Comparison of ENCODE assay signal across 8 cellular contexts in the genomic region with DNA sequence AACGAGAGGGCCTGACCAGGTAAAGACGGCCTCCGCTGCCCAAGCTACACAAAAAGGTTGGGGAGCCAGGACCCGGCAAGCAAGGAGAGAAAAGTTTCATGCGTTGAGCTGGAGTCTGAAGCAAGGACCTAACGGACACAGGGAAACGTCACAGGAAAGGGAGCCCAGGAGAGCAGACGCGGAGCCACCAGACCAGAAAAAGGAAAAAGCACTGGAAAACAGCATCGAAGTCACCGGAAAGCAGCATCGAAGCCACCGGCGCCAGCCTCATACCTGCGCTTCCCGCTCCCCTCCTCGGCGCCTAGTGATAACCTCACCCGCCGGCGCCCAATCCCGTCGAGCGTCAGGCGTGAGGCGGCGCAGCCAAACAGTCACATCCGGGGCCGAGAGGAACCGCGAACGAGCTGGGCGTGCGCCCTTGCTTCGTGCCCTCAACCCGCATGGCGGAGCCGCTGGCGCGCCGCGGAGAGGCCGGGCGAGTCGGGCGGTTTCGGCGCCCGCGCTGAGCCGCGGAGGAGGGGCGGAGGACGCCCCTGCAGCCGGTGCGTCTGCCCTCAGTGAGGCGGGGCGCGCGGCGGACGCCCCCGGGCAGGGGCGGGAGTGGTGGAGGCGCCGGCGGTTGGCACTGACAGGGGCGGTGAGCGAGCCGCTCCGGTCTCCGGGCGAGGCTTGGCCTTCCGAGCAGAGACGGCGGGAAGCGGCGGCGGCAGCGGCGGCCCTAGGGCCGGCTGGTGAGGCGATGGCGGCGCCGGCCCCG. TPM values are rescaled to one million over a fixed set of nuclear protein-coding genes. Genes with fewer than 3 reads are reported as not detected.
DNase-seq lines count a peak whose midpoint lies in the region; ATAC-seq, FAIRE-seq and TF ChIP-seq lines count a peak whose summit lies in the region.

A gene with protein sequence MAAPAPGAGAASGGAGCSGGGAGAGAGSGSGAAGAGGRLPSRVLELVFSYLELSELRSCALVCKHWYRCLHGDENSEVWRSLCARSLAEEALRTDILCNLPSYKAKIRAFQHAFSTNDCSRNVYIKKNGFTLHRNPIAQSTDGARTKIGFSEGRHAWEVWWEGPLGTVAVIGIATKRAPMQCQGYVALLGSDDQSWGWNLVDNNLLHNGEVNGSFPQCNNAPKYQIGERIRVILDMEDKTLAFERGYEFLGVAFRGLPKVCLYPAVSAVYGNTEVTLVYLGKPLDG (plus strand): TSS at position 415 of the 757 bp plus-strand sequence. CDS start 325 bp downstream, at position 740.
A gene (minus strand): TSS at position 309 of the 757 bp plus-strand sequence. CDS start 7,079 bp downstream, outside the sequence.

- peaks cover 33% of the 10 kb centered on the region for H3K4me1 ChIP-seq in DOHH2 (ENCODE audit: control insufficient read depth, low read length)
- peaks cover 13% of the 10 kb centered on the region for H3K4me1 ChIP-seq in GM23248 (ENCODE audit: insufficient read depth)
- peaks cover 42% of the 10 kb centered on the region for H3K4me1 ChIP-seq in Karpas-422 (ENCODE audit: low read length)
- peaks cover 29 to 59% (median 37%) of the 10 kb centered on the region in 4 donors for H3K4me1 ChIP-seq in esophagus muscularis mucosa
- H3K4me1 ChIP-seq in muscle layer of duodenum (ENCODE audit: control insufficient read depth in 1 of 2, insufficient read depth in 2 of 2, low read length in 2 of 2), result peaks cover 6 to 24% of the 10 kb centered on the region in 2 donors

- TF ChIP-seq CTCF in DOHH2 (IDR thresholded peaks at IDR 0.05; ENCODE audit: low read depth, low read length, poor library complexity, severe bottlenecking) (peak; percentile 4), esophagus muscularis mucosa (IDR thresholded peaks at IDR 0.05) (peak in 1 of 3 experiments; percentile 9)

- H3K27ac Mint-ChIP-seq in activated T-cell treated with anti-CD3 and anti-CD28 coated beads, Interleukin-2, amount 50 U/mL, for 72 hours, result peak within 1 kb of the TSS; percentile 93

- peaks cover 5% of the 10 kb centered on the region in 2 donors for H3K36me3 Mint-ChIP-seq in activated T-cell treated with anti-CD3 and anti-CD28 coated beads, Interleukin-2, amount 50 U/mL, for 72 hours (ENCODE audit: insufficient read depth in 2 of 2)

- peak; percentile 95 for ATAC-seq in activated T-cell treated with anti-CD3 and anti-CD28 coated beads, Interleukin-2, amount 50 U/mL, for 72 hours (replicated peaks in 1 of 2)

- H3F3A ChIP-seq in DOHH2 (ENCODE audit: control insufficient read depth, insufficient read depth), result peaks cover 4% of the 10 kb centered on the region; the same call in 1 of the 2 replicates
- peaks cover 16% of the 10 kb centered on the region; the same call in 1 of the 2 replicates for H3F3A ChIP-seq in GM23248 (ENCODE audit: insufficient read depth)

- intact Hi-C loops in esophagus muscularis mucosa (cut with DNase I), result loop anchor here (5.0 kb wide), 1 partner anchor 374 kb away; a partner anchor contains a TSS

- H3K4me3 ChIP-seq in DOHH2 (ENCODE audit: low read length), result peak within 1 kb of the TSS; percentile 80
- peak within 1 kb of the TSS; percentile 98 for H3K4me3 ChIP-seq in GM23248
- peak within 1 kb of the TSS; percentile 87 for H3K4me3 ChIP-seq in Karpas-422 (ENCODE audit: low read length)
- peak within 1 kb of the TSS; percentile 92 to 96 (median 93) for H3K4me3 ChIP-seq in esophagus muscularis mucosa
- H3K4me3 ChIP-seq in muscle layer of duodenum (ENCODE audit: low read depth in 1 of 2, low read length in 2 of 2), result peak within 1 kb of the TSS; percentile 88 to 100

- peak; percentile 25 for FAIRE-seq in RCC 7860 (lab: Jason Lieb, UNC)

- H3K4me2 ChIP-seq in DOHH2 (ENCODE audit: low read length) (peak within 1 kb of the TSS; percentile 77), GM23248 (ENCODE audit: unreplicated experiment) (peak within 1 kb of the TSS; percentile 84), Karpas-422 (ENCODE audit: low read depth, low read length, poor library complexity, severe bottlenecking) (peak within 1 kb of the TSS; percentile 94)

- peak; percentile 75 for TF ChIP-seq POLR2A in esophagus muscularis mucosa (IDR thresholded peaks at IDR 0.05; ENCODE audit: low read depth)

- peak; percentile 99 for DNase-seq in GM23248
- peak; percentile 100 for DNase-seq in Karpas-422
- peak; percentile 86 for DNase-seq in RCC 7860 (ENCODE audit: low spot score)
- DNase-seq in activated T-cell treated with anti-CD3 and anti-CD28 coated beads, Interleukin-2, amount 50 U/mL, for 72 hours, result peak; percentile 96
- DNase-seq in esophagus muscularis mucosa (ENCODE audit: extremely low spot score), result peak; percentile 98
- peak; percentile 87 for DNase-seq in stimulated activated CD8-positive, alpha-beta memory T cell treated with anti-CD3 and anti-CD28 coated beads, Interleukin-7, amount 100 ng/mL, for 24 hours (ENCODE audit: low read depth)

- peaks cover 70% of the 10 kb centered on the region for H3K79me2 ChIP-seq in DOHH2 (ENCODE audit: control insufficient read depth, low read length)
- peaks cover 76% of the 10 kb centered on the region for H3K79me2 ChIP-seq in GM23248 (ENCODE audit: insufficient read depth)
- peaks cover 78% of the 10 kb centered on the region for H3K79me2 ChIP-seq in Karpas-422 (ENCODE audit: low read length)

- in situ Hi-C loops in GM23248 (cut with MboI), result no loop called here

- peak; percentile 18 for TF ChIP-seq EP300 in esophagus muscularis mucosa (IDR thresholded peaks at IDR 0.05)

- H3K27me3 Mint-ChIP-seq in activated T-cell treated with anti-CD3 and anti-CD28 coated beads, Interleukin-2, amount 50 U/mL, for 72 hours (ENCODE audit: low read depth), result no peaks in the 10 kb centered on the region

- peaks cover 49% of the 10 kb centered on the region for H3K4me1 Mint-ChIP-seq in activated T-cell treated with anti-CD3 and anti-CD28 coated beads, Interleukin-2, amount 50 U/mL, for 72 hours (ENCODE audit: low read depth)

- peaks cover 13% of the 10 kb centered on the region for H3K36me3 ChIP-seq in DOHH2 (ENCODE audit: control insufficient read depth, low read length)
- no peaks in the 10 kb centered on the region for H3K36me3 ChIP-seq in GM23248 (ENCODE audit: low read depth)
- no peaks in the 10 kb centered on the region for H3K36me3 ChIP-seq in Karpas-422 (ENCODE audit: insufficient read depth, low read length)
- H3K36me3 ChIP-seq in esophagus muscularis mucosa, result peaks cover 0 to 16% (median 9%) of the 10 kb centered on the region in 4 donors
- H3K36me3 ChIP-seq in muscle layer of duodenum (ENCODE audit: control insufficient read depth in 1 of 2, insufficient read depth in 2 of 2, low read length in 2 of 2), result no peaks in the 10 kb centered on the region

- H3K9me2 ChIP-seq in DOHH2 (replicated peaks; ENCODE audit: control insufficient read depth, low read length) (no peaks in the 10 kb centered on the region), GM23248 (ENCODE audit: insufficient read depth) (no peaks in the 10 kb centered on the region), Karpas-422 (replicated peaks; ENCODE audit: insufficient read depth, low read length) (no peaks in the 10 kb centered on the region)

- H3K27me3 ChIP-seq in DOHH2 (ENCODE audit: control insufficient read depth, low read length) (no peaks in the 10 kb centered on the region), GM23248 (replicated peaks; ENCODE audit: insufficient read depth) (no peaks in the 10 kb centered on the region), Karpas-422 (ENCODE audit: low read length) (no peaks in the 10 kb centered on the region), esophagus muscularis mucosa (no peaks in the 10 kb centered on the region), muscle layer of duodenum (ENCODE audit: low read depth, low read length) (no peaks in the 10 kb centered on the region)

- H4K20me1 ChIP-seq in DOHH2 (ENCODE audit: control insufficient read depth, insufficient read depth, low read depth, low read length) (peaks cover 5% of the 10 kb centered on the region; the same call in 1 of the 2 replicates), GM23248 (ENCODE audit: insufficient read depth) (0 out of 2 replicates have a peak, but pooled peaks cover 3% of the 10 kb centered on the region), Karpas-422 (ENCODE audit: insufficient read depth, low read depth, low read length) (no peaks in the 10 kb centered on the region)

- H3K27ac ChIP-seq in DOHH2 (ENCODE audit: low read depth, low read length) (peak within 1 kb of the TSS; percentile 21), GM23248 (peak within 1 kb of the TSS; percentile 53), Karpas-422 (ENCODE audit: low read length) (peak within 1 kb of the TSS; percentile 20; the same call in 1 of the 2 replicates), esophagus muscularis mucosa (replicated peaks in 1 of 4) (peak within 1 kb of the TSS; percentile 87 to 96 (median 92)), muscle layer of duodenum (ENCODE audit: low read length) (peak within 1 kb of the TSS; percentile 80)

- H3K4me3 Mint-ChIP-seq in activated T-cell treated with anti-CD3 and anti-CD28 coated beads, Interleukin-2, amount 50 U/mL, for 72 hours, result peak within 1 kb of the TSS; percentile 89 to 95

- H3K9me3 Mint-ChIP-seq in activated T-cell treated with anti-CD3 and anti-CD28 coated beads, Interleukin-2, amount 50 U/mL, for 72 hours, result no peaks in the 10 kb centered on the region

- H3K9ac ChIP-seq in GM23248 (peak within 1 kb of the TSS; percentile 90), Karpas-422 (ENCODE audit: low read length) (peak within 1 kb of the TSS; percentile 88)

- peak within 1 kb of the TSS; percentile 97 for H2AFZ ChIP-seq in GM23248
- peak within 1 kb of the TSS; percentile 53; the same call in 1 of the 2 replicates for H2AFZ ChIP-seq in Karpas-422 (ENCODE audit: low read length)

- H3K9me3 ChIP-seq in DOHH2 (ENCODE audit: control insufficient read depth, insufficient read depth, low read length), result no peaks in the 10 kb centered on the region
- no peaks in the 10 kb centered on the region for H3K9me3 ChIP-seq in GM23248 (ENCODE audit: low read depth)
- no peaks in the 10 kb centered on the region for H3K9me3 ChIP-seq in Karpas-422 (ENCODE audit: low read length)
- no peaks in the 10 kb centered on the region for H3K9me3 ChIP-seq in esophagus muscularis mucosa
- no peaks in the 10 kb centered on the region for H3K9me3 ChIP-seq in muscle layer of duodenum (ENCODE audit: control insufficient read depth in 1 of 2, low read length in 2 of 2)

- 1% methylated on average over 54 to 82 of the region's 87 CpGs for WGBS in GM23248 (ENCODE audit: low coverage in 1 of 2, low lambda C conversion rate in 2 of 2, missing lambda C conversion rate in 2 of 2), 2 experiments
- WGBS in esophagus muscularis mucosa, result 0% methylated on average over 16 of the region's 87 CpGs

RNA-seq across cellular contexts. Expression of the first gene that starts in this region (rescaled TPM):
- 7.2 and 10.7 TPM in 2 replicates for total RNA-seq in GM23248 (2014; rRNA removed; shearing (Covaris generic))
- polyA plus RNA-seq in GM23248 (2016; fragmentation: Nextera tagmentation; extraction: Ambion mirVana), result 1.7 and 2.1 TPM in 2 replicates
- 14.4 and 15.2 TPM in 2 replicates for total RNA-seq in Karpas-422 (2014; rRNA removed; shearing (Covaris generic); ENCODE audit: low replicate concordance)
- total RNA-seq in activated T-cell treated with anti-CD3 and anti-CD28 coated beads, Interleukin-2, amount 50 U/mL, for 72 hours, result 10 to 100 TPM; 14.0 to 16.9 TPM
- total RNA-seq in esophagus muscularis mucosa, result 10 to 100 TPM in 2 of 4 donors, 1 to 10 TPM in 2; 9.0 to 14.7 (median 9.8) TPM

RNA-seq across cellular contexts. Expression of the second gene that starts in this region (rescaled TPM):
- 8.9 and 9.4 TPM in 2 replicates for total RNA-seq in GM23248 (2014; rRNA removed; shearing (Covaris generic))
- 9.3 and 12.7 TPM in 2 replicates for polyA plus RNA-seq in GM23248 (2016; fragmentation: Nextera tagmentation; extraction: Ambion mirVana)
- total RNA-seq in Karpas-422 (2014; rRNA removed; shearing (Covaris generic); ENCODE audit: low replicate concordance), result 7.0 and 9.2 TPM in 2 replicates
- total RNA-seq in activated T-cell treated with anti-CD3 and anti-CD28 coated beads, Interleukin-2, amount 50 U/mL, for 72 hours, result 10 to 100 TPM; 20.3 to 27.6 TPM
- 1 to 10 TPM; 3.8 to 8.7 (median 5.6) TPM for total RNA-seq in esophagus muscularis mucosa

Comparison
In these comparisons a context has a peak if more than half of its experiments do, and no peak if none do; other contexts are left out.
1. Peak in every context shown above with its lines: DNase-seq, ATAC-seq, H3K4me3 ChIP-seq and H3K27ac ChIP-seq.
2. H3K27ac ChIP-seq: peak in every context shown above with its lines; median percentile 92 in esophagus muscularis mucosa; 80 in muscle layer of duodenum; 53 in GM23248; 21 in DOHH2; 20 in Karpas-422.